ENCODE assay signal across 26 cellular contexts in genomic region chr3:157407769-157408168, GRCh38. TPM values are rescaled to one million over a fixed set of nuclear protein-coding genes. Genes with fewer than 3 reads are reported as not detected.
DNase-seq lines count a peak whose midpoint lies in the region; ATAC-seq, FAIRE-seq and TF ChIP-seq lines count a peak whose summit lies in the region.
"Had no signal": no experiment of that assay in that cellular context is flagged by ENCODE, and none has a peak within 500 bp of the region (broad histone marks: within the 10 kb centered on the region; RNA-seq: fewer than 3 reads in every experiment).

No MANE protein-coding gene starts in this region.

- H3K9me3 Mint-ChIP-seq in MCF 10A (ENCODE audit: unreplicated experiment): no peaks in the 10 kb centered on the region
- H3K9me3 Mint-ChIP-seq in naive thymus-derived CD4-positive, alpha-beta T cell: no peaks in the 10 kb centered on the region
- H3K9me3 Mint-ChIP-seq in activated naive CD8-positive, alpha-beta T cell treated with anti-CD3 and anti-CD28 coated beads for 36 hours: no peaks in the 10 kb centered on the region
- H3K9me3 Mint-ChIP-seq: CD4-positive, alpha-beta T cell; H9 had no signal

- TF ChIP-seq POLR2A in K562 (conservative IDR thresholded peaks at IDR 0.05) (no peak), spleen (IDR thresholded peaks at IDR 0.05) (no peak)

- H3K9me1 ChIP-seq in K562 (ENCODE audit: control insufficient read depth, insufficient read depth, low read length): no peaks in the 10 kb centered on the region

- no peak overlapping the region for H3K4me3 Mint-ChIP-seq in MCF 10A (ENCODE audit: unreplicated experiment)
- H3K4me3 Mint-ChIP-seq in naive thymus-derived CD4-positive, alpha-beta T cell: no peak overlapping the region
- H3K4me3 Mint-ChIP-seq in activated naive CD8-positive, alpha-beta T cell treated with anti-CD3 and anti-CD28 coated beads for 36 hours: no peak overlapping the region
- H3K4me3 Mint-ChIP-seq: CD14-positive monocyte; CD4-positive, alpha-beta T cell; CD8-positive, alpha-beta memory T cell; H9 had no signal

- TF ChIP-seq EP300 in K562 (IDR thresholded peaks at IDR 0.05; ENCODE audit: low read length): no peak

- H3K36me3 ChIP-seq in mammary epithelial cell (ENCODE audit: insufficient read depth, low read length) (no peaks in the 10 kb centered on the region), K562 (ENCODE audit: control insufficient read depth, insufficient read depth, low read length) (no peaks in the 10 kb centered on the region), spleen (no peaks in the 10 kb centered on the region)
- no peaks in the 10 kb centered on the region for H3K36me3 ChIP-seq in naive thymus-derived CD4-positive, alpha-beta T cell (ENCODE audit: control insufficient read depth in 2 of 3, insufficient read depth in 3 of 3, low read length in 3 of 3)
- H3K36me3 ChIP-seq: BE2C; BLaER1 treated with 17β-estradiol and CSF1 and Interleukin-3, amounts not matched to agents 10 nM and 100 nM had no signal

- no peak overlapping the region for H3K27ac ChIP-seq in mammary epithelial cell (ENCODE audit: insufficient read depth, low read depth, low read length)
- H3K27ac ChIP-seq in K562 (ENCODE audit: extremely low read depth, low read depth, low read length): no peak overlapping the region
- H3K27ac ChIP-seq in spleen: peak overlapping the region in 5 of 8 donors; percentile 52 to 79 (median 73)
- no peak overlapping the region for H3K27ac ChIP-seq in naive thymus-derived CD4-positive, alpha-beta T cell (ENCODE audit: low read depth, low read length)
- H3K27ac ChIP-seq: 22Rv1; A549; BLaER1 treated with 17β-estradiol and CSF1 and Interleukin-3, amounts not matched to agents 10 nM and 100 nM; GM23248 had no signal

- H4K20me1 ChIP-seq in mammary epithelial cell (ENCODE audit: insufficient read depth, low read length) (no peaks in the 10 kb centered on the region), K562 (replicated peaks; ENCODE audit: control insufficient read depth, insufficient read depth, low read length) (no peaks in the 10 kb centered on the region)
- H4K20me1 ChIP-seq: BLaER1 treated with 17β-estradiol and CSF1 and Interleukin-3, amounts not matched to agents 10 nM and 100 nM had no signal

- H3K4me2 ChIP-seq in mammary epithelial cell (ENCODE audit: insufficient read depth, low read depth, low read length) (no peak overlapping the region), K562 (ENCODE audit: insufficient read depth, low read length) (no peak overlapping the region)
- H3K4me2 ChIP-seq: A549 had no signal

- H2AFZ ChIP-seq in mammary epithelial cell (ENCODE audit: low read depth, low read length) (no peak overlapping the region), K562 (ENCODE audit: low read depth, low read length) (no peak overlapping the region)
- H2AFZ ChIP-seq: GM23248 had no signal

- peaks cover 1% of the 10 kb centered on the region for H3K27me3 ChIP-seq in mammary epithelial cell (ENCODE audit: insufficient read depth, low read length)
- no peaks in the 10 kb centered on the region for H3K27me3 ChIP-seq in K562 (ENCODE audit: control insufficient read depth in 2 of 2, insufficient read depth in 2 of 2, low read length in 2 of 2)
- H3K27me3 ChIP-seq in spleen (replicated peaks in 1 of 7): no peaks in the 10 kb centered on the region
- H3K27me3 ChIP-seq in naive thymus-derived CD4-positive, alpha-beta T cell (ENCODE audit: control insufficient read depth in 2 of 2, insufficient read depth in 2 of 2, low read length in 2 of 2): no peaks in the 10 kb centered on the region
- H3K27me3 ChIP-seq: BLaER1 treated with 17β-estradiol and CSF1 and Interleukin-3, amounts not matched to agents 10 nM and 100 nM had no signal

- intact Hi-C loops in MCF 10A (cut with micrococcal nuclease): no loop called here
- intact Hi-C loops in mammary epithelial cell (cut with micrococcal nuclease): no loop called here
- intact Hi-C loops in K562 (cut with micrococcal nuclease): no loop called here
- intact Hi-C loops in spleen (cut with DNase I; ENCODE audit: low total_unique reads): no loop called here
- intact Hi-C loops in naive thymus-derived CD4-positive, alpha-beta T cell (cut with micrococcal nuclease): no loop called here

- ATAC-seq in K562 (no peak), esophagus mucosa (peak; percentile 50)
- no peak for ATAC-seq in naive thymus-derived CD4-positive, alpha-beta T cell
- ATAC-seq: A549, HCT116 had no signal

- dilution Hi-C loops in mammary epithelial cell (cut with HindIII; ENCODE audit: low sequenced_read_pairs): no loop called here

- FAIRE-seq in K562 (lab: Jason Lieb, UNC): no peak
- FAIRE-seq: A549, D721Med, G401.6, GM12892 had no signal

- DNase-seq in MCF 10A (ENCODE audit: unreplicated experiment) (peak; percentile 7), mammary epithelial cell (no peak), K562 (ENCODE audit: extremely low read depth in 1 of 4, low spot score in 3 of 4) (no peak), spleen (no peak), A172 (ENCODE audit: low spot score) (no peak)
- DNase-seq in naive thymus-derived CD4-positive, alpha-beta T cell: no peak
- no peak for DNase-seq in activated naive CD8-positive, alpha-beta T cell treated with anti-CD3 and anti-CD28 coated beads for 36 hours
- DNase-seq: ACHN; AML-193; BE2C; CD4-positive, alpha-beta T cell; CD8-positive, alpha-beta memory T cell; DMS 273 treated with DMSO at 0.1 percent for 48 hours; DMS79; EL; GM23248; H9 had no signal

- WGBS in mammary epithelial cell (ENCODE audit: low coverage, missing lambda C conversion rate): 92% methylated on average over 3 of the region's 3 CpGs
- WGBS in K562 (ENCODE audit: insufficient coverage, low coverage, missing lambda C conversion rate): 7% methylated on average over 3 of the region's 3 CpGs
- 69 to 91% (median 89%) methylated on average over 3 of the region's 3 CpGs for WGBS in spleen, 5 donors

- H3K36me3 Mint-ChIP-seq in MCF 10A (ENCODE audit: insufficient read depth, unreplicated experiment): no peaks in the 10 kb centered on the region
- H3K36me3 Mint-ChIP-seq in naive thymus-derived CD4-positive, alpha-beta T cell: peaks cover 0 to 6% (median 0%) of the 10 kb centered on the region in 5 donors
- peaks cover 2% of the 10 kb centered on the region for H3K36me3 Mint-ChIP-seq in activated naive CD8-positive, alpha-beta T cell treated with anti-CD3 and anti-CD28 coated beads for 36 hours
- H3K36me3 Mint-ChIP-seq: CD14-positive monocyte; CD8-positive, alpha-beta memory T cell had no signal

- no peak for TF ChIP-seq RAD21 in K562 (CRISPR knock-in tag; conservative IDR thresholded peaks at IDR 0.05 in 1 of 2, IDR thresholded peaks at IDR 0.05 in 1 of 2)

- H3K79me2 ChIP-seq in mammary epithelial cell (ENCODE audit: insufficient read depth, low read length): no peaks in the 10 kb centered on the region
- H3K79me2 ChIP-seq in K562 (ENCODE audit: control insufficient read depth, insufficient read depth, low read length): no peaks in the 10 kb centered on the region

- no peak overlapping the region for H3K27ac Mint-ChIP-seq in MCF 10A (ENCODE audit: low read depth, unreplicated experiment)
- peak overlapping the region in 1 of 9 donors; percentile 5 for H3K27ac Mint-ChIP-seq in naive thymus-derived CD4-positive, alpha-beta T cell
- no peak overlapping the region for H3K27ac Mint-ChIP-seq in activated naive CD8-positive, alpha-beta T cell treated with anti-CD3 and anti-CD28 coated beads for 36 hours
- H3K27ac Mint-ChIP-seq: CD14-positive monocyte; CD4-positive, alpha-beta T cell; CD8-positive, alpha-beta memory T cell; H9 had no signal

- H3K4me1 ChIP-seq in mammary epithelial cell (ENCODE audit: insufficient read depth, low read length) (no peaks in the 10 kb centered on the region), K562 (replicated peaks in 1 of 2; ENCODE audit: control insufficient read depth in 2 of 2, insufficient read depth in 2 of 2, low read length in 2 of 2) (no peaks in the 10 kb centered on the region), spleen (peaks cover 0 to 4% (median 0%) of the 10 kb centered on the region in 6 donors)
- no peaks in the 10 kb centered on the region for H3K4me1 ChIP-seq in naive thymus-derived CD4-positive, alpha-beta T cell (ENCODE audit: control insufficient read depth in 2 of 2, insufficient read depth in 2 of 2, low read length in 2 of 2)
- H3K4me1 ChIP-seq: A549, BE2C had no signal

- TF ChIP-seq CTCF in MCF 10A (IDR thresholded peaks at IDR 0.05; ENCODE audit: unreplicated experiment): no peak
- TF ChIP-seq CTCF in mammary epithelial cell (conservative IDR thresholded peaks at IDR 0.05 in 1 of 2, IDR thresholded peaks at IDR 0.05 in 1 of 2; ENCODE audit: extremely low read depth in 1 of 2, insufficient read depth in 1 of 2, low read depth in 1 of 2, low read length in 2 of 2): no peak
- no peak for TF ChIP-seq CTCF in K562 (IDR thresholded peaks at IDR 0.05 in 2 of 3, conservative IDR thresholded peaks at IDR 0.05 in 1 of 3; ENCODE audit: insufficient read depth in 2 of 3, low read depth in 1 of 3, low read length in 3 of 3)
- TF ChIP-seq CTCF in spleen (IDR thresholded peaks at IDR 0.05 in 8 of 11, conservative IDR thresholded peaks at IDR 0.05 in 3 of 11): no peak

- POLR2A ChIA-PET in MCF 10A (lab: Yijun Ruan, JAX) (no interaction called here), K562 (lab: Yijun Ruan, JAX) (interaction anchor here (0.5 kb wide), 1 partner anchor 30 kb away, joined by 3 read pairs; no protein-coding TSS in a partner anchor)
- POLR2A ChIA-PET in naive thymus-derived CD4-positive, alpha-beta T cell (lab: Charles Lee): no interaction called here

- no TSS peak for BruUV-seq in MCF 10A (replicated peaks; lab: Mats Ljungman, UMichigan)
- no TSS peak for BruUV-seq in mammary epithelial cell (replicated peaks; lab: Mats Ljungman, UMichigan)
- no TSS peak for BruUV-seq in K562 (replicated peaks; lab: Mats Ljungman, UMichigan)

- H3K4me1 Mint-ChIP-seq in MCF 10A (ENCODE audit: insufficient read depth, unreplicated experiment): peaks cover 12% of the 10 kb centered on the region
- no peaks in the 10 kb centered on the region for H3K4me1 Mint-ChIP-seq in naive thymus-derived CD4-positive, alpha-beta T cell
- no peaks in the 10 kb centered on the region for H3K4me1 Mint-ChIP-seq in activated naive CD8-positive, alpha-beta T cell treated with anti-CD3 and anti-CD28 coated beads for 36 hours
- H3K4me1 Mint-ChIP-seq: CD8-positive, alpha-beta memory T cell had no signal

- no peak overlapping the region for H3K9ac ChIP-seq in mammary epithelial cell (ENCODE audit: insufficient read depth, low read length)
- H3K9ac ChIP-seq in K562 (ENCODE audit: insufficient read depth in 1 of 2, low read depth in 2 of 2, low read length in 2 of 2): no peak overlapping the region
- H3K9ac ChIP-seq: BLaER1 treated with 17β-estradiol and CSF1 and Interleukin-3, amounts not matched to agents 10 nM and 100 nM; GM23248 had no signal

- no peaks in the 10 kb centered on the region for H3K9me3 ChIP-seq in mammary epithelial cell (replicated peaks; ENCODE audit: insufficient read depth, low read length)
- no peaks in the 10 kb centered on the region for H3K9me3 ChIP-seq in K562 (replicated peaks; ENCODE audit: control insufficient read depth, insufficient read depth, low read depth, low read length)
- H3K9me3 ChIP-seq in spleen: peaks cover 0 to 3% (median 0%) of the 10 kb centered on the region in 8 donors
- H3K9me3 ChIP-seq in naive thymus-derived CD4-positive, alpha-beta T cell (ENCODE audit: control insufficient read depth in 2 of 3, low read length in 3 of 3): no peaks in the 10 kb centered on the region
- H3K9me3 ChIP-seq: A549, BE2C had no signal

- H3K4me3 ChIP-seq in mammary epithelial cell (replicated peaks in 1 of 3; ENCODE audit: insufficient read depth in 1 of 3, low read depth in 2 of 3, low read length in 3 of 3) (no peak overlapping the region), K562 (no peak overlapping the region), spleen (no peak overlapping the region)
- H3K4me3 ChIP-seq in naive thymus-derived CD4-positive, alpha-beta T cell (ENCODE audit: low read length): no peak overlapping the region
- H3K4me3 ChIP-seq: A549; BLaER1 treated with 17β-estradiol and CSF1 and Interleukin-3, amounts not matched to agents 10 nM and 100 nM; GM23248 had no signal

- in situ Hi-C loops in mammary epithelial cell (cut with MboI; ENCODE audit: low sequenced_read_pairs in 2 of 2): no loop called here
- in situ Hi-C loops in K562 (cut with MboI): no loop called here

- CTCF ChIA-PET in MCF 10A (lab: Yijun Ruan, JAX) (interaction anchor here (1.2 kb wide), 1 partner anchor 14 kb away, joined by 4 read pairs; no protein-coding TSS in a partner anchor), mammary epithelial cell (lab: Charles Lee; ENCODE audit: low non-redundant PET) (no interaction called here), K562 (lab: Yijun Ruan, JAX; ENCODE audit: low intra/inter-chr PET ratio) (no interaction called here)
- CTCF ChIA-PET in naive thymus-derived CD4-positive, alpha-beta T cell (lab: Charles Lee): no interaction called here

- no peaks in the 10 kb centered on the region for H3K27me3 Mint-ChIP-seq in MCF 10A (ENCODE audit: insufficient read depth, unreplicated experiment)
- no peaks in the 10 kb centered on the region for H3K27me3 Mint-ChIP-seq in naive thymus-derived CD4-positive, alpha-beta T cell
- no peaks in the 10 kb centered on the region for H3K27me3 Mint-ChIP-seq in activated naive CD8-positive, alpha-beta T cell treated with anti-CD3 and anti-CD28 coated beads for 36 hours
- H3K27me3 Mint-ChIP-seq: CD4-positive, alpha-beta T cell had no signal

RNA-seq across cellular contexts. Expression of gene PTX3, which starts 28.9 kb away (rescaled TPM):
- 159 and 217 TPM in 2 replicates for total RNA-seq in MCF 10A (2022)
- 1 to 10 TPM in 1 of 2 donors, under 1 TPM in 1; 0.83 to 1.7 TPM for total RNA-seq in mammary epithelial cell
- 0.14 TPM for polyA plus RNA-seq in mammary epithelial cell
- not detected for polyA minus RNA-seq in mammary epithelial cell
- total RNA-seq in K562 (2011; cell fraction: chromatin; rRNA removed; ENCODE audit: low replicate concordance): not detected in 2 replicates
- total RNA-seq in K562 (2011; cell fraction: nucleolus; rRNA removed): not detected in 2 replicates
- not detected in 2 replicates for total RNA-seq in K562 (2011; cell fraction: nucleoplasm; rRNA removed)
- total RNA-seq in K562 (2014; rRNA removed): 0.16 TPM in 1 of 2 replicates, not detected in the other
- total RNA-seq in K562 (2014; rRNA removed; fragmentation: Illumina TruSeq; extraction: Trizol): 0.13 and 0.15 TPM in 2 replicates
- 0.14 and 0.15 TPM in 2 replicates for total RNA-seq in K562 (2015; rRNA removed; fragmentation: Illumina TruSeq; extraction: Trizol)
- total RNA-seq in K562 (2021): 0.09 and 0.20 TPM in 2 replicates
- 0.04 TPM in 1 of 2 replicates, not detected in the other for polyA plus RNA-seq in K562 (2011; rRNA removed)
- polyA plus RNA-seq in K562 (2011; cell fraction: cytosol; rRNA removed): 0.06 TPM in 1 of 2 replicates, not detected in the other
- not detected in 2 replicates for polyA plus RNA-seq in K562 (2011; cell fraction: nucleus; rRNA removed)
- polyA plus RNA-seq in K562 (2012): 0.21 and 0.42 TPM in 2 replicates
- polyA plus RNA-seq in K562 (2014; fragmentation: Illumina TruSeq; extraction: Trizol): 0.10 and 0.22 TPM in 2 replicates
- polyA plus RNA-seq in K562 (2014; fragmentation: Nextera tagmentation; extraction: Ambion mirVana): under 1 TPM; 0.04 to 0.22 TPM
- 0.33 and 0.53 TPM in 2 replicates for polyA plus RNA-seq in K562 (2014; rRNA removed)
- polyA minus RNA-seq in K562 (2011; rRNA and poly(A)+ RNA removed): not detected in 2 replicates
- not detected in 2 replicates for polyA minus RNA-seq in K562 (2011; cell fraction: cytosol; rRNA and poly(A)+ RNA removed)
- not detected in 2 replicates for polyA minus RNA-seq in K562 (2011; cell fraction: nucleus; rRNA and poly(A)+ RNA removed)
- 0.16 TPM for total RNA-seq in esophagus mucosa
- total RNA-seq in spleen: 10 to 100 TPM in 6 of 7 donors, 1 to 10 TPM in 1; 8.1 to 26.5 (median 21.4) TPM
- polyA plus RNA-seq in spleen: 10 to 100 TPM in 1 of 3 donors, 1 to 10 TPM in 2; 3.3 to 12.2 (median 5.7) TPM
- total RNA-seq in naive thymus-derived CD4-positive, alpha-beta T cell: 1 to 10 TPM in 2 of 5 experiments, under 1 TPM in 3; 0.15 to 8.7 (median 0.57) TPM
- polyA plus RNA-seq in naive thymus-derived CD4-positive, alpha-beta T cell: under 1 TPM in 1 of 2 donors, not detected in 1; 0.21 TPM
- under 1 TPM in 1 of 2 experiments, not detected in 1; 0.25 TPM for total RNA-seq in activated naive CD8-positive, alpha-beta T cell treated with anti-CD3 and anti-CD28 coated beads for 36 hours
- 151 and 207 TPM in 2 replicates for total RNA-seq in A172 (2014; rRNA removed; shearing (Covaris generic))
- total RNA-seq: CD8-positive, alpha-beta memory T cell had no signal

Comparison
In these comparisons a context has a peak if more than half of its experiments do, and no peak if none do; other contexts are left out.
1. H3K27ac ChIP-seq: peak in spleen (5 of 8); none in mammary epithelial cell (single experiment), K562 (single experiment) and naive thymus-derived CD4-positive, alpha-beta T cell (single experiment).